In genomic region chr11:107957109-107957588, GRCh38 we compare ENCODE assay signal across 11 cellular contexts. TPM values are rescaled to one million over a fixed set of nuclear protein-coding genes. Genes with fewer than 3 reads are reported as not detected.
DNase-seq lines count a peak whose midpoint lies in the region; ATAC-seq and TF ChIP-seq lines count a peak whose summit lies in the region.
"Had no signal": no experiment of that assay in that cellular context is flagged by ENCODE, and none has a peak within 500 bp of the region (broad histone marks: within the 10 kb centered on the region; RNA-seq: fewer than 3 reads in every experiment).

No MANE protein-coding gene starts in this region.

- TF ChIP-seq RAD21 in SK-N-SH (IDR thresholded peaks at IDR 0.05; ENCODE audit: low read length): peak; percentile 46

- H3K36me3 Mint-ChIP-seq in naive thymus-derived CD4-positive, alpha-beta T cell: no peaks in the 10 kb centered on the region
- H3K36me3 Mint-ChIP-seq in CD8-positive, alpha-beta memory T cell: no peaks in the 10 kb centered on the region

- H3K4me3 ChIP-seq in SK-N-SH (ENCODE audit: low read depth in 2 of 2, low read length in 1 of 2): peak overlapping the region in 1 of 2 experiments; percentile 19; a peak in 2 of 4 replicates
- no peak overlapping the region for H3K4me3 ChIP-seq in naive thymus-derived CD4-positive, alpha-beta T cell (ENCODE audit: low read length)
- no peak overlapping the region for H3K4me3 ChIP-seq in CD8-positive, alpha-beta memory T cell (ENCODE audit: low read length)
- H3K4me3 ChIP-seq: ascending aorta had no signal

- no peaks in the 10 kb centered on the region for H3K9me3 ChIP-seq in SK-N-SH
- no peaks in the 10 kb centered on the region for H3K9me3 ChIP-seq in naive thymus-derived CD4-positive, alpha-beta T cell (ENCODE audit: control insufficient read depth in 2 of 3, low read length in 3 of 3)
- no peaks in the 10 kb centered on the region for H3K9me3 ChIP-seq in CD8-positive, alpha-beta memory T cell (ENCODE audit: low read length)
- H3K9me3 ChIP-seq: ascending aorta had no signal

- 0% methylated on average over 1 of the region's 1 CpG for WGBS in SK-N-SH (ENCODE audit: low lambda C conversion rate)

- no peaks in the 10 kb centered on the region for H3K79me2 ChIP-seq in SK-N-SH (ENCODE audit: insufficient read depth)

- H3K4me1 ChIP-seq in SK-N-SH (ENCODE audit: control insufficient read depth in 1 of 2, insufficient read depth in 2 of 2, low read depth in 1 of 2, low read length in 1 of 2): peaks cover 14 to 38% of the 10 kb centered on the region in 2 experiments; a peak in 2 of 4 replicates
- no peaks in the 10 kb centered on the region for H3K4me1 ChIP-seq in naive thymus-derived CD4-positive, alpha-beta T cell (ENCODE audit: control insufficient read depth in 2 of 2, insufficient read depth in 2 of 2, low read length in 2 of 2)
- no peaks in the 10 kb centered on the region for H3K4me1 ChIP-seq in CD8-positive, alpha-beta memory T cell (ENCODE audit: insufficient read depth, low read length)
- H3K4me1 ChIP-seq: ascending aorta had no signal

- H3K4me2 ChIP-seq in SK-N-SH: peak overlapping the region; percentile 34; the same call in 1 of the 2 replicates

- peak overlapping the region; percentile 5 to 99; a peak in 3 of 4 replicates for H3K27ac ChIP-seq in SK-N-SH (ENCODE audit: low read depth in 2 of 2, low read length in 1 of 2)
- H3K27ac ChIP-seq in naive thymus-derived CD4-positive, alpha-beta T cell (ENCODE audit: low read depth, low read length): no peak overlapping the region
- no peak overlapping the region for H3K27ac ChIP-seq in CD8-positive, alpha-beta memory T cell (ENCODE audit: low read depth, low read length)
- H3K27ac ChIP-seq: ascending aorta had no signal

- no peaks in the 10 kb centered on the region for H3F3A ChIP-seq in SK-N-SH (replicated peaks; ENCODE audit: insufficient read depth)

- TF ChIP-seq POLR2A in GM18505 (IDR thresholded peaks at IDR 0.05; ENCODE audit: borderline replicate concordance, extremely low read depth, insufficient read depth, insufficient read length): no peak

- no peak overlapping the region for H3K27ac Mint-ChIP-seq in naive thymus-derived CD4-positive, alpha-beta T cell
- no peak overlapping the region for H3K27ac Mint-ChIP-seq in CD8-positive, alpha-beta memory T cell

- TF ChIP-seq CTCF in SK-N-SH (IDR thresholded peaks at IDR 0.05): no peak
- TF ChIP-seq CTCF in omental fat pad (IDR thresholded peaks at IDR 0.05): no peak

- CTCF ChIA-PET in SK-N-SH (lab: Yijun Ruan, JAX): interaction anchor here (0.7 to 1.1 kb wide), 3 partner anchors 15 to 51 kb away, joined by 3 to 4 read pairs (median 3); partner anchors contain the start of gene CUL5
- CTCF ChIA-PET in naive thymus-derived CD4-positive, alpha-beta T cell (lab: Charles Lee): no interaction called here
- CTCF ChIA-PET in CD8-positive, alpha-beta memory T cell (lab: Charles Lee): no interaction called here

- H3K36me3 ChIP-seq in SK-N-SH (replicated peaks in 1 of 2; ENCODE audit: control insufficient read depth in 1 of 2, insufficient read depth in 2 of 2, low read length in 1 of 2): no peaks in the 10 kb centered on the region
- H3K36me3 ChIP-seq in naive thymus-derived CD4-positive, alpha-beta T cell (ENCODE audit: control insufficient read depth in 2 of 3, insufficient read depth in 3 of 3, low read length in 3 of 3): no peaks in the 10 kb centered on the region
- no peaks in the 10 kb centered on the region for H3K36me3 ChIP-seq in CD8-positive, alpha-beta memory T cell (ENCODE audit: insufficient read depth, low read length)
- H3K36me3 ChIP-seq: ascending aorta had no signal

- peaks cover 0 to 7% (median 0%) of the 10 kb centered on the region in 7 donors for H3K4me1 Mint-ChIP-seq in naive thymus-derived CD4-positive, alpha-beta T cell
- no peaks in the 10 kb centered on the region for H3K4me1 Mint-ChIP-seq in CD8-positive, alpha-beta memory T cell

- no peak overlapping the region for H2AFZ ChIP-seq in SK-N-SH (ENCODE audit: low read depth)

- peak in 1 of 2 experiments; percentile 96; a peak in 2 of 4 replicates for TF ChIP-seq EP300 in SK-N-SH (IDR thresholded peaks at IDR 0.05; ENCODE audit: borderline replicate concordance in 1 of 2, low read depth in 1 of 2, low read length in 1 of 2)

- no peak overlapping the region for H3K4me3 Mint-ChIP-seq in naive thymus-derived CD4-positive, alpha-beta T cell
- H3K4me3 Mint-ChIP-seq in CD8-positive, alpha-beta memory T cell: no peak overlapping the region

- intact Hi-C loops in naive thymus-derived CD4-positive, alpha-beta T cell (cut with micrococcal nuclease): no loop called here

- H4K20me1 ChIP-seq in SK-N-SH (ENCODE audit: insufficient read depth): no peaks in the 10 kb centered on the region

- no peaks in the 10 kb centered on the region for H3K27me3 ChIP-seq in SK-N-SH (ENCODE audit: insufficient read depth)
- no peaks in the 10 kb centered on the region for H3K27me3 ChIP-seq in naive thymus-derived CD4-positive, alpha-beta T cell (ENCODE audit: control insufficient read depth in 2 of 2, insufficient read depth in 2 of 2, low read length in 2 of 2)
- H3K27me3 ChIP-seq in CD8-positive, alpha-beta memory T cell (ENCODE audit: insufficient read depth, low read length, poor library complexity, severe bottlenecking): no peaks in the 10 kb centered on the region
- H3K27me3 ChIP-seq: ascending aorta had no signal

- ATAC-seq in GM18505 (IDR thresholded peaks at IDR 0.05; ENCODE audit: unreplicated experiment) (peak; percentile 75), HG02610 (IDR thresholded peaks at IDR 0.05; ENCODE audit: unreplicated experiment) (peak; percentile 83), omental fat pad (ENCODE audit: low FRiP score) (no peak), HG02623 (IDR thresholded peaks at IDR 0.05; ENCODE audit: unreplicated experiment) (no peak)
- peak; percentile 46 for ATAC-seq in naive thymus-derived CD4-positive, alpha-beta T cell

- POLR2A ChIA-PET in SK-N-SH (lab: Yijun Ruan, JAX): interaction anchor here (2.7 kb wide), 1 partner anchor 52 kb away, joined by 12 read pairs; the partner anchor contains the start of gene CUL5
- POLR2A ChIA-PET in naive thymus-derived CD4-positive, alpha-beta T cell (lab: Charles Lee): no interaction called here
- POLR2A ChIA-PET in CD8-positive, alpha-beta memory T cell (lab: Charles Lee): no interaction called here

- no peaks in the 10 kb centered on the region for H3K9me3 Mint-ChIP-seq in naive thymus-derived CD4-positive, alpha-beta T cell
- H3K9me3 Mint-ChIP-seq in CD8-positive, alpha-beta memory T cell: no peaks in the 10 kb centered on the region

- no peak overlapping the region for H3K9ac ChIP-seq in SK-N-SH

- H3K27me3 Mint-ChIP-seq in naive thymus-derived CD4-positive, alpha-beta T cell: peaks cover 6 to 22% (median 17%) of the 10 kb centered on the region in 5 donors
- H3K27me3 Mint-ChIP-seq in CD8-positive, alpha-beta memory T cell: peaks cover 4 to 31% of the 10 kb centered on the region in 2 donors

- H3K9me2 ChIP-seq in SK-N-SH: no peaks in the 10 kb centered on the region

- peak; percentile 78 for DNase-seq in SK-N-SH
- DNase-seq in naive thymus-derived CD4-positive, alpha-beta T cell: no peak
- no peak for DNase-seq in CD8-positive, alpha-beta memory T cell
- DNase-seq in omental fat pad (ENCODE audit: low spot score): no peak
- no peak for DNase-seq in activated CD4-positive, alpha-beta T cell treated with anti-CD3 and anti-CD28 coated beads, Interleukin-2, amount 50 U/mL, for 4 hours
- DNase-seq: stimulated activated CD4-positive, alpha-beta T cell treated with anti-CD3 and anti-CD28 coated beads, Interleukin-12 subunit alpha, Interleukin-12 subunit beta, amount 100 ng/mL, for 4 hours; T-helper 2 cell had no signal

TF ChIP-seq in SK-N-SH, 30 proteins besides CTCF, POLR2A, EP300 and RAD21 (continues in another document):
- TF ChIP-seq SMC3 (IDR thresholded peaks at IDR 0.05; ENCODE audit: low read depth, low read length): peak; percentile 10; the same call in 1 of the 2 replicates
- TF ChIP-seq SIN3A (IDR thresholded peaks at IDR 0.05; ENCODE audit: borderline replicate concordance, low read depth, low read length): no peak
- TF ChIP-seq FOXM1 (IDR thresholded peaks at IDR 0.05; ENCODE audit: low read depth): no peak
- peak; percentile 94 for TF ChIP-seq RCOR1 (IDR thresholded peaks at IDR 0.05; ENCODE audit: low read length)
- TF ChIP-seq NRF1 (IDR thresholded peaks at IDR 0.05; ENCODE audit: low read depth, low read length): no peak
- peak; percentile 88 for TF ChIP-seq CHD2 (IDR thresholded peaks at IDR 0.05; ENCODE audit: low read length, partially characterized antibody)
- peak; percentile 89 for TF ChIP-seq MXI1 (IDR thresholded peaks at IDR 0.05; ENCODE audit: low read depth, low read length)
- no peak for TF ChIP-seq MEF2A (IDR thresholded peaks at IDR 0.05; ENCODE audit: borderline replicate concordance, low read depth)
- peak; percentile 76; the same call in 1 of the 2 replicates for TF ChIP-seq FOXJ3 (CRISPR knock-in tag; IDR thresholded peaks at IDR 0.05)

RNA-seq across cellular contexts. Expression of gene RAB39A, which starts 28.9 kb away (rescaled TPM):
- 0.18 and 0.36 TPM in 2 replicates for polyA plus RNA-seq in SK-N-SH (2012; rRNA removed)
- 0.42 and 0.44 TPM in 2 replicates for polyA plus RNA-seq in SK-N-SH (2012; cell fraction: cytosol; rRNA removed)
- polyA plus RNA-seq in SK-N-SH (2012; cell fraction: nucleus; rRNA removed): 0.09 and 0.11 TPM in 2 replicates
- 1 to 10 TPM in 1 of 5 experiments, under 1 TPM in 1, not detected in 3; 0.38 to 1.6 TPM for total RNA-seq in naive thymus-derived CD4-positive, alpha-beta T cell
- polyA plus RNA-seq in naive thymus-derived CD4-positive, alpha-beta T cell: under 1 TPM in 1 of 2 donors, not detected in 1; 0.10 TPM
- total RNA-seq in CD8-positive, alpha-beta memory T cell: under 1 TPM; 0.11 to 0.20 TPM
- polyA plus RNA-seq in CD8-positive, alpha-beta memory T cell: not detected
- total RNA-seq in omental fat pad: 1 to 10 TPM; 1.4 to 4.3 (median 2.5) TPM
- total RNA-seq: ascending aorta had no signal

RNA-seq across cellular contexts. Expression of gene CUL5, which starts 51.5 kb away (rescaled TPM):
- 6.8 and 8.0 TPM in 2 replicates for polyA plus RNA-seq in SK-N-SH (2012; rRNA removed)
- polyA plus RNA-seq in SK-N-SH (2012; cell fraction: cytosol; rRNA removed): 8.4 and 8.9 TPM in 2 replicates
- polyA plus RNA-seq in SK-N-SH (2012; cell fraction: nucleus; rRNA removed): 10.4 and 11.1 TPM in 2 replicates
- 10 to 100 TPM; 32.3 to 59.7 (median 39.2) TPM for total RNA-seq in naive thymus-derived CD4-positive, alpha-beta T cell
- 10 to 100 TPM; 38.3 to 40.7 TPM for polyA plus RNA-seq in naive thymus-derived CD4-positive, alpha-beta T cell
- total RNA-seq in CD8-positive, alpha-beta memory T cell: 10 to 100 TPM; 41.8 to 42.9 TPM
- 39.0 TPM for polyA plus RNA-seq in CD8-positive, alpha-beta memory T cell
- total RNA-seq in omental fat pad: 10 to 100 TPM; 21.7 to 44.6 (median 28.1) TPM

Comparison
In these comparisons a context has a peak if more than half of its experiments do, and no peak if none do; other contexts are left out.
1. ATAC-seq: peak in GM18505 (single experiment), HG02610 (single experiment) and naive thymus-derived CD4-positive, alpha-beta T cell (single experiment); none in omental fat pad (single experiment) and HG02623 (single experiment).
2. H3K27ac ChIP-seq: peak in SK-N-SH (2 of 2); none in naive thymus-derived CD4-positive, alpha-beta T cell (single experiment) and CD8-positive, alpha-beta memory T cell (single experiment).